ENCODE assay signal across 10 cellular contexts in the genomic region with DNA sequence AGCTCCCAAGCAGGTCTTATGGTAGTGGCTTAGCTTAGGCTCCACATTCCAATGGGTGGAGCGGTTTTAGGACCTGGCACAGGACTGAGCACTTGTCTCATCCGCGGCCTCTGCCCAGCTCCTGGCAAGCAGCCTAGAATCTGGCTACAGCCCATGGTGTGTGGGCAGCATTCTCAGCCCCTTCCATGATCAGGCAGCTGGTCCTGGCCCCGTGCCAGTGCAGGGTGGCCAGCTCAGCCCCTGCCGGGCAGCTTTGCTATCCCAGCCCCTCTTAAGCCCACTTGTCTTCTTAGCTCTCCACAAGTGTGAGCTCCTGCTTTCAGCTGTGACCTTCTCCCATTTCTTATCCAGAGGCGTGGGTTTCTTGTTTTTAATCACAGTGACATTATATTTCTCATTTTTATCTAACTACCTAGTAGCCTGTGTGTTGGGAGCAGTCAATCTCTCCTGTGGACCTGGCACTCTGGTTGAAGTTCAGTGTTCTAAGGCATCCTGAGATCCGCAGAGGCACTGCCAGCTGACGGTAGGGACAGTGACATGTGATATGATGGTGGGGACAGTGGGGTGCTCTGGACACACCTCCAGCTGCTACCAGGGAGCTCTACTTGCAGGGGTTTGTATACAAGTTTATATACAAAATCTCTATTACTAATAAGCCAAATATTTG.
A peak's percentile ranks its signal among the peaks of the same experiment; 100 is the strongest.
DNase-seq lines count a peak whose midpoint lies in the region; ATAC-seq and TF ChIP-seq lines count a peak whose summit lies in the region.
"Had no signal": no experiment of that assay in that cellular context is flagged by ENCODE, and none has a peak within 500 bp of the region (broad histone marks: within the 10 kb centered on the region; RNA-seq: fewer than 3 reads in every experiment).

No MANE protein-coding gene starts in this region.

- no peaks in the 10 kb centered on the region for H3K27me3 ChIP-seq in kidney epithelial cell (ENCODE audit: control insufficient read depth, insufficient read depth, low read length)
- no peaks in the 10 kb centered on the region for H3K27me3 ChIP-seq in aorta (ENCODE audit: control insufficient read depth in 1 of 2, insufficient read depth in 2 of 2, low read length in 1 of 2)

- no peaks in the 10 kb centered on the region for H3K36me3 ChIP-seq in kidney epithelial cell (ENCODE audit: control insufficient read depth, insufficient read depth, low read length)
- no peaks in the 10 kb centered on the region for H3K36me3 ChIP-seq in aorta (ENCODE audit: control insufficient read depth in 1 of 2, insufficient read depth in 2 of 2, low read length in 1 of 2)

- peaks cover 0 to 2% of the 10 kb centered on the region in 2 donors for H3K4me1 ChIP-seq in aorta (ENCODE audit: control insufficient read depth in 1 of 2, insufficient read depth in 2 of 2, low read length in 2 of 2)

- DNase-seq in activated CD8-positive, alpha-beta memory T cell treated with anti-CD3 and anti-CD28 coated beads, Interleukin-2, amount 50 U/mL, for 48 hours: peak; percentile 37
- no peak for DNase-seq in activated CD8-positive, alpha-beta memory T cell treated with anti-CD3 and anti-CD28 coated beads, Interleukin-2, amount 50 U/mL, for 4 hours
- DNase-seq in anterior cingulate cortex (lab: John Stamatoyannopoulos, UW) (peak in 53 of 58 donors; percentile 18 to 97 (median 64)), kidney epithelial cell (ENCODE audit: low read depth) (peak; percentile 57), aorta (peak; percentile 71 to 83)
- DNase-seq in activated naive CD4-positive, alpha-beta T cell treated with anti-CD3 and anti-CD28 coated beads, Interleukin-2, amount 10 ng/mL, durations not matched to agents 7 days and 5 days: no peak
- DNase-seq in activated naive CD4-positive, alpha-beta T cell treated with Interleukin-2 at 50 U/mL for 16 hours: no peak
- DNase-seq: NCI-H2171; stimulated activated CD4-positive, alpha-beta T cell treated with anti-CD3 and anti-CD28 coated beads, Interleukin-2, amount 100 ng/mL, for 24 hours had no signal

- ATAC-seq in aorta (ENCODE audit: low FRiP score) (no peak), GM19328 (IDR thresholded peaks at IDR 0.05; ENCODE audit: unreplicated experiment) (no peak)

- H3K4me3 Mint-ChIP-seq in activated naive CD4-positive, alpha-beta T cell treated with anti-CD3 and anti-CD28 coated beads, Interleukin-2, amount 10 ng/mL, durations not matched to agents 7 days and 5 days: no peak overlapping the region

- no peaks in the 10 kb centered on the region for H3K4me1 Mint-ChIP-seq in activated naive CD4-positive, alpha-beta T cell treated with anti-CD3 and anti-CD28 coated beads, Interleukin-2, amount 10 ng/mL, durations not matched to agents 7 days and 5 days

- peaks cover 39% of the 10 kb centered on the region for H3K27me3 Mint-ChIP-seq in activated naive CD4-positive, alpha-beta T cell treated with anti-CD3 and anti-CD28 coated beads, Interleukin-2, amount 10 ng/mL, durations not matched to agents 7 days and 5 days

- H3K9me3 ChIP-seq in aorta (ENCODE audit: control insufficient read depth, low read length): no peaks in the 10 kb centered on the region

- no peak for TF ChIP-seq CTCF in kidney epithelial cell (IDR thresholded peaks at IDR 0.05; ENCODE audit: insufficient read depth, low read length, poor library complexity, severe bottlenecking)

- CTCF ChIA-PET in activated naive CD4-positive, alpha-beta T cell treated with anti-CD3 and anti-CD28 coated beads, Interleukin-2, amount 10 ng/mL, durations not matched to agents 7 days and 5 days (lab: Charles Lee): interaction anchor here (1.3 to 2.1 kb wide), 3 partner anchors 118 to 139 kb away, joined by 4 to 5 read pairs (median 4); no protein-coding TSS in a partner anchor

- H3K36me3 Mint-ChIP-seq in activated naive CD4-positive, alpha-beta T cell treated with anti-CD3 and anti-CD28 coated beads, Interleukin-2, amount 10 ng/mL, durations not matched to agents 7 days and 5 days: no peaks in the 10 kb centered on the region

- no peak overlapping the region for H3K4me3 ChIP-seq in kidney epithelial cell (ENCODE audit: low read depth, low read length)
- H3K4me3 ChIP-seq in aorta (ENCODE audit: low read length in 2 of 2): no peak overlapping the region

- WGBS in aorta, 2 donors: 18 to 19% methylated on average over 8 of the region's 8 CpGs

- no peak overlapping the region for H3K27ac Mint-ChIP-seq in activated naive CD4-positive, alpha-beta T cell treated with anti-CD3 and anti-CD28 coated beads, Interleukin-2, amount 10 ng/mL, durations not matched to agents 7 days and 5 days

- no peak overlapping the region for H3K27ac ChIP-seq in aorta (ENCODE audit: low read depth in 1 of 2, low read length in 2 of 2)

- intact Hi-C loops in aorta (cut with DNase I): no loop called here

- no peaks in the 10 kb centered on the region for H3K9me3 Mint-ChIP-seq in activated naive CD4-positive, alpha-beta T cell treated with anti-CD3 and anti-CD28 coated beads, Interleukin-2, amount 10 ng/mL, durations not matched to agents 7 days and 5 days

Comparison
In these comparisons a context has a peak if more than half of its experiments do, and no peak if none do; other contexts are left out.
1. DNase-seq: peak in activated CD8-positive, alpha-beta memory T cell treated with anti-CD3 and anti-CD28 coated beads, Interleukin-2, amount 50 U/mL, for 48 hours (single experiment), anterior cingulate cortex (53 of 58), kidney epithelial cell (single experiment) and aorta (2 of 2); none in activated CD8-positive, alpha-beta memory T cell treated with anti-CD3 and anti-CD28 coated beads, Interleukin-2, amount 50 U/mL, for 4 hours (single experiment), activated naive CD4-positive, alpha-beta T cell treated with anti-CD3 and anti-CD28 coated beads, Interleukin-2, amount 10 ng/mL, durations not matched to agents 7 days and 5 days (single experiment) and activated naive CD4-positive, alpha-beta T cell treated with Interleukin-2 at 50 U/mL for 16 hours (single experiment).